ENCODE assay signal across 1 cellular context in the genomic region with DNA sequence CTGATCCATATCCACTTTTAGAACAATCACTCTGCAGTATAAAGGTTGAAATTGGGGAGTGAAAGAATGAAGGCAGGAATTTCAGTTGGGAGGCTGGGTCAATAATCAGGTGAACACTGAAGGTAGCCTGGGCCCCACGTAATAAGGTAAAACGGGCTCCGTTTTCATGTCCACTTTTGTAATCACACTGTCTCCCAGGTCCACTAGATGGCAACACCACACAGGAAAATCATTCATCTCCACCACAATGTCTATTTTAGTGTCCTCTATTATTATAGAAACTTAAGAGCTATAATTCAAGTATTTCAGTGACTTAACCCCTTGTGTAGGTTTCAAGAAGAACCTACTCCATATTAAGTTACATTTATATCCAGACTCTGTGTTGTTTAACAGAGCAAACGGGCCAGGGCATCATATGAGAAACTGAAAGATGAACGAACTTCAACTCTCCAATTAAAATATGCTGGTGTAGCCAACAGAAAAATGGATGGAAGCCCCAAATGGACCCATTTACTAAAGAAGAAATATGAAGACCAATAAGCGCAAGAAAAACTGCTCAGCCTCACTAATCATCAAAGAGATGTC.
A peak's percentile ranks its signal among the peaks of the same experiment; 100 is the strongest.
TF ChIP-seq lines count a peak whose summit lies in the region.

No MANE protein-coding gene starts in this region.

TF ChIP-seq in K562, 482 proteins besides CTCF, POLR2A, EP300 and RAD21 (continued from another document):
- TF ChIP-seq, protein P1, sequence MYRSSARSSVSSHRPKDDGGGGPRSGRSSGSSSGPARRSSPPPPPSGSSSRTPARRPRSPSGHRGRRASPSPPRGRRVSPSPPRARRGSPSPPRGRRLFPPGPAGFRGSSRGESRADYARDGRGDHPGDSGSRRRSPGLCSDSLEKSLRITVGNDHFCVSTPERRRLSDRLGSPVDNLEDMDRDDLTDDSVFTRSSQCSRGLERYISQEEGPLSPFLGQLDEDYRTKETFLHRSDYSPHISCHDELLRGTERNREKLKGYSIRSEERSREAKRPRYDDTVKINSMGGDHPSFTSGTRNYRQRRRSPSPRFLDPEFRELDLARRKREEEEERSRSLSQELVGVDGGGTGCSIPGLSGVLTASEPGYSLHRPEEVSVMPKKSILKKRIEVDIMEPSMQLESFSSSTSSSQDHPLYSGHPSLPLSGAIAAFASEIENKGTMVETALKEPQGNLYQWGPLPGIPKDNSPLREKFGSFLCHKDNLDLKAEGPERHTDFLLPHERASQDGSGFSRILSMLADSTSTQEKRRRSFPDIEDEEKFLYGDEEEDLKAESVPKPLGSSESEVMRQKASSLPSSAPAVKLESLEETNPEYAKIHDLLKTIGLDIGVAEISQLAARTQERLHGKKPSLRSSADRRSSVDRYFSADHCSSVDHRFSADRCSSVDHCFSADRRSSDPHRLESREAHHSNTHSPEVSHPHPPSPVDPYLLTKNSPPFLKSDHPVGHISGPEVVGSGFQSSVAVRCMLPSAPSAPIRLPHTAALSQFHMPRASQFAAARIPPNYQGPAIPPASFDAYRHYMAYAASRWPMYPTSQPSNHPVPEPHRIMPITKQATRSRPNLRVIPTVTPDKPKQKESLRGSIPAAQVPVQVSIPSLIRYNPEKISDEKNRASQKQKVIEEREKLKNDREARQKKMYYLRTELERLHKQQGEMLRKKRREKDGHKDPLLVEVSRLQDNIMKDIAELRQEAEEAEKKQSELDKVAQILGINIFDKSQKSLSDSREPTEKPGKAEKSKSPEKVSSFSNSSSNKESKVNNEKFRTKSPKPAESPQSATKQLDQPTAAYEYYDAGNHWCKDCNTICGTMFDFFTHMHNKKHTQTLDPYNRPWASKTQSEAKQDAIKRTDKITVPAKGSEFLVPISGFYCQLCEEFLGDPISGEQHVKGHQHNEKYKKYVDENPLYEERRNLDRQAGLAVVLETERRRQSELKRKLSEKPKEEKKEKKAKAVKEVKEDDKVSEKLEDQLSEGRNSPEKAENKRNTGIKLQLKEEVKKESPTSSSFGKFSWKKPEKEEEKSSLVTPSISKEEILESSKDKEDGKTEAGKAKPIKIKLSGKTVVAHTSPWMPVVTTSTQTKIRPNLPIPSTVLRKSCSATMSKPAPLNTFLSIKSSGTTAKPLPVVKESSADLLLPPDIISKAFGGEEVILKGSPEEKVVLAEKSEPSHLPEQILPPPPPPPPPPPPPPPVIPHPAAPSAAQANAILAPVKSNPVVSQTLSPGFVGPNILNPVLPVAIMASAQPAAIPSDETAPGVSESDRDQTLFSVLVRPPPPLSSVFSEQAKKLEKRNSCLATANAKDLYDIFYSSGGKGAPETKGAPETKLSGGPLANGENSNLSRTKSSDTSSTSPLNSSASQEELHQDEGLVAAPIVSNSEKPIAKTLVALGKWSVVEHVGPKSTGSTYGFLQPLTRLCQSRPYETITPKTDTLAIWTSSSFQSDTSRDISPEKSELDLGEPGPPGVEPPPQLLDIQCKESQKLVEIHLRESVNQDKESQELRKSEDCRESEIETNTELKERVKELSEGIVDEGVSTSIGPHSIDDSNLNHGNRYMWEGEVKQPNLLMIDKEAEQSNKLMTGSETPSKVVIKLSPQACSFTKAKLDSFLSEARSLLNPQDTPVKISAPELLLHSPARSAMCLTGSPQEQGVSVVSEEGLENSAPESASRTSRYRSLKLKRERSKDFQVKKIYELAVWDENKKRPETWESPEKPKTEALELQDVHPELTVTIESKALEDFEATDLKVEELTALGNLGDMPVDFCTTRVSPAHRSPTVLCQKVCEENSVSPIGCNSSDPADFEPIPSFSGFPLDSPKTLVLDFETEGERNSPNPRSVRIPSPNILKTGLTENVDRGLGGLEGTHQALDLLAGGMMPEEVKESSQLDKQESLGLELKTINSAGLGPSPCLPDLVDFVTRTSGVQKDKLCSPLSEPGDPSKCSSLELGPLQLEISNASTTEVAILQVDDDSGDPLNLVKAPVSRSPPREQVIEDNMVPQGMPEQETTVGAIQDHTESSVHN (IDR thresholded peaks at IDR 0.05; ENCODE audit: borderline replicate concordance in 1 of 2, low read depth in 1 of 2), result no peak
- TF ChIP-seq SMC3 (conservative IDR thresholded peaks at IDR 0.05; ENCODE audit: insufficient read depth, low read depth, low read length) (0 out of 2 replicates have a peak, but pooled peaks have one; percentile 12), SMAD3 (CRISPR knock-in tag; conservative IDR thresholded peaks at IDR 0.05) (no peak)
